In genomic region chr22:45203150-45203974, GRCh38 we compare ENCODE assay signal across 20 cellular contexts. TPM values are rescaled to one million over a fixed set of nuclear protein-coding genes. Genes with fewer than 3 reads are reported as not detected.
DNase-seq lines count a peak whose midpoint lies in the region; ATAC-seq and TF ChIP-seq lines count a peak whose summit lies in the region.
"Had no signal": no experiment of that assay in that cellular context is flagged by ENCODE, and none has a peak within 500 bp of the region (broad histone marks: within the 10 kb centered on the region; RNA-seq: fewer than 3 reads in every experiment).

No MANE protein-coding gene starts in this region.

- POLR2A ChIA-PET in activated CD8-positive, alpha-beta T cell treated with anti-CD3 and anti-CD28 coated beads for 36 hours (lab: Charles Lee) = no interaction called here
- POLR2A ChIA-PET in PC-3 (lab: Charles Lee; ENCODE audit: unreplicated experiment) = no interaction called here

- H3K9me3 ChIP-seq in adrenal gland (replicated peaks in 1 of 3) = no peaks in the 10 kb centered on the region
- no peaks in the 10 kb centered on the region for H3K9me3 ChIP-seq in neuronal stem cell (replicated peaks in 1 of 2; ENCODE audit: control insufficient read depth in 2 of 2, insufficient read depth in 1 of 2, low read depth in 1 of 2, low read length in 2 of 2)
- H3K9me3 ChIP-seq in PC-3 (ENCODE audit: low read length) = no peaks in the 10 kb centered on the region

- peaks cover 11% of the 10 kb centered on the region for H3K36me3 Mint-ChIP-seq in activated CD8-positive, alpha-beta T cell treated with anti-CD3 and anti-CD28 coated beads for 36 hours (ENCODE audit: low read depth)

- H3K4me1 ChIP-seq in adrenal gland (replicated peaks in 1 of 2) (peaks cover 14 to 16% of the 10 kb centered on the region in 2 donors), neuronal stem cell (ENCODE audit: control insufficient read depth in 2 of 2, insufficient read depth in 1 of 2, low read depth in 1 of 2, low read length in 2 of 2) (peaks cover 0 to 11% of the 10 kb centered on the region in 2 donors), PC-3 (ENCODE audit: insufficient read depth, low read length) (peaks cover 33% of the 10 kb centered on the region)

- BruUV-seq in PC-3 (replicated peaks; lab: Mats Ljungman, UMichigan) = no TSS peak

- H2AFZ ChIP-seq in neuronal stem cell (ENCODE audit: low read length) (no peak overlapping the region), PC-3 (ENCODE audit: low read length) (no peak overlapping the region)
- H2AFZ ChIP-seq: GM23248 had no signal

- H3K36me3 ChIP-seq in adrenal gland (replicated peaks in 1 of 2) = peaks cover 0 to 54% of the 10 kb centered on the region in 2 donors
- H3K36me3 ChIP-seq in neuronal stem cell (replicated peaks in 1 of 2; ENCODE audit: control insufficient read depth in 2 of 2, insufficient read depth in 2 of 2, low read length in 2 of 2) = peaks cover 14 to 25% of the 10 kb centered on the region in 2 donors
- H3K36me3 ChIP-seq in PC-3 (ENCODE audit: low read depth, low read length) = no peaks in the 10 kb centered on the region

- intact Hi-C loops in adrenal gland (cut with DNase I) (no loop called here), PC-3 (cut with micrococcal nuclease) (loop anchor here (5.0 kb wide), 1 partner anchor 44 kb away; no protein-coding TSS in a partner anchor)
- intact Hi-C loops in activated CD8-positive, alpha-beta T cell treated with anti-CD3 and anti-CD28 coated beads for 36 hours (cut with micrococcal nuclease) = no loop called here

- H2BK12ac ChIP-seq in neuronal stem cell (ENCODE audit: low read length) = no peak overlapping the region

- peaks cover 3% of the 10 kb centered on the region for H3F3A ChIP-seq in PC-3 (ENCODE audit: low read length, unreplicated experiment)

- no peak overlapping the region for H3K4me3 Mint-ChIP-seq in stimulated activated naive CD8-positive, alpha-beta T cell treated with anti-CD3 and anti-CD28 coated beads, Interleukin-15, amount 100 ng/mL, for 72 hours
- H3K4me3 Mint-ChIP-seq in activated CD8-positive, alpha-beta T cell treated with anti-CD3 and anti-CD28 coated beads for 36 hours = no peak overlapping the region
- H3K4me3 Mint-ChIP-seq: CD14-positive monocyte had no signal

- H2BK120ac ChIP-seq in neuronal stem cell (ENCODE audit: low read depth, low read length) = no peak overlapping the region

- H4K20me1 ChIP-seq in PC-3 (ENCODE audit: low read length) = no peaks in the 10 kb centered on the region

- H2AK5ac ChIP-seq in neuronal stem cell (ENCODE audit: low read depth, low read length) = no peak overlapping the region

- no peak overlapping the region for H3K9ac ChIP-seq in neuronal stem cell (ENCODE audit: low read depth, low read length, poor library complexity)
- H3K9ac ChIP-seq in PC-3 (ENCODE audit: low read length) = no peak overlapping the region
- H3K9ac ChIP-seq: GM23248, KMS-11 had no signal

- H4K91ac ChIP-seq in neuronal stem cell (ENCODE audit: low read depth, low read length, poor library complexity) = no peak overlapping the region

- peaks cover 1% of the 10 kb centered on the region for H3K79me1 ChIP-seq in neuronal stem cell (ENCODE audit: low read depth, low read length)

- CTCF ChIA-PET in activated CD8-positive, alpha-beta T cell treated with anti-CD3 and anti-CD28 coated beads for 36 hours (lab: Charles Lee) = no interaction called here
- CTCF ChIA-PET in PC-3 (lab: Charles Lee) = no interaction called here

- no peak for TF ChIP-seq CTCF in adrenal gland (IDR thresholded peaks at IDR 0.05)
- no peak for TF ChIP-seq CTCF in activated CD8-positive, alpha-beta T cell treated with anti-CD3 and anti-CD28 coated beads for 36 hours (IDR thresholded peaks at IDR 0.05)
- no peak for TF ChIP-seq CTCF in PC-3 (conservative IDR thresholded peaks at IDR 0.05; ENCODE audit: low read depth, low read length)

- H3K27me3 Mint-ChIP-seq in stimulated activated naive CD8-positive, alpha-beta T cell treated with anti-CD3 and anti-CD28 coated beads, Interleukin-15, amount 100 ng/mL, for 72 hours = no peaks in the 10 kb centered on the region
- H3K27me3 Mint-ChIP-seq in activated CD8-positive, alpha-beta T cell treated with anti-CD3 and anti-CD28 coated beads for 36 hours = no peaks in the 10 kb centered on the region

- H3K27ac ChIP-seq in adrenal gland (peak overlapping the region in 3 of 5 donors; percentile 80 to 91 (median 88)), neuronal stem cell (replicated peaks; ENCODE audit: low read length) (no peak overlapping the region), PC-3 (ENCODE audit: low read length) (no peak overlapping the region)
- H3K27ac ChIP-seq: GM23248, KMS-11 had no signal

- H3K9me2 ChIP-seq in PC-3 (replicated peaks; ENCODE audit: low read length) = no peaks in the 10 kb centered on the region

- no peak overlapping the region for H3K27ac Mint-ChIP-seq in stimulated activated naive CD8-positive, alpha-beta T cell treated with anti-CD3 and anti-CD28 coated beads, Interleukin-15, amount 100 ng/mL, for 72 hours
- no peak overlapping the region for H3K27ac Mint-ChIP-seq in activated CD8-positive, alpha-beta T cell treated with anti-CD3 and anti-CD28 coated beads for 36 hours

- no peak overlapping the region for H2BK5ac ChIP-seq in neuronal stem cell (ENCODE audit: low read length)

- DNase-seq in stimulated activated naive CD8-positive, alpha-beta T cell treated with anti-CD3 and anti-CD28 coated beads, Interleukin-15, amount 100 ng/mL, for 72 hours = no peak
- DNase-seq in stimulated activated naive CD8-positive, alpha-beta T cell treated with anti-CD3 and anti-CD28 coated beads, Interleukin-15, Interleukin-2, amounts not matched to agents 100 U/mL and 50 U/mL, for 24 hours = no peak
- peak in 2 of 7 donors; percentile 22 to 28 for DNase-seq in adrenal gland
- no peak for DNase-seq in neuronal stem cell (ENCODE audit: low spot score)
- no peak for DNase-seq in activated CD8-positive, alpha-beta T cell treated with anti-CD3 and anti-CD28 coated beads for 36 hours
- no peak for DNase-seq in PC-3
- DNase-seq: AML-193, DMS79, GM23248, NCI-H1105, NCI-H146, NCI-H2029, NCI-H2227 treated with DMSO at 0.1 percent for 48 hours, NCI-H510A, Right ventricle myocardium superior had no signal

- H3K9me3 Mint-ChIP-seq in stimulated activated naive CD8-positive, alpha-beta T cell treated with anti-CD3 and anti-CD28 coated beads, Interleukin-15, amount 100 ng/mL, for 72 hours = no peaks in the 10 kb centered on the region
- no peaks in the 10 kb centered on the region for H3K9me3 Mint-ChIP-seq in activated CD8-positive, alpha-beta T cell treated with anti-CD3 and anti-CD28 coated beads for 36 hours
- H3K9me3 Mint-ChIP-seq: CD14-positive monocyte had no signal

- peak overlapping the region; percentile 65 for H3K23ac ChIP-seq in neuronal stem cell (ENCODE audit: low read depth, low read length, poor library complexity)

- H3K14ac ChIP-seq in neuronal stem cell (ENCODE audit: low read length) = peak overlapping the region; percentile 38

- H2BK15ac ChIP-seq in neuronal stem cell (ENCODE audit: low read length) = no peak overlapping the region

- peak overlapping the region; percentile 19 for H3K18ac ChIP-seq in neuronal stem cell (ENCODE audit: low read length)

- H3K4me2 ChIP-seq in neuronal stem cell (ENCODE audit: insufficient read depth, low read length, poor library complexity, severe bottlenecking) (no peak overlapping the region), PC-3 (ENCODE audit: low read length) (no peak overlapping the region)
- H3K4me2 ChIP-seq: KMS-11 had no signal

- no peaks in the 10 kb centered on the region for H3K79me2 ChIP-seq in PC-3 (ENCODE audit: low read length)

- WGBS in adrenal gland, 4 donors = 94 to 96% (median 94%) methylated on average over 8 to 41 of the region's 41 CpGs
- WGBS in neuronal stem cell (ENCODE audit: extremely low coverage in 2 of 2, insufficient read length in 2 of 2, insufficient replicate concordance in 1 of 2), 2 donors = no CpG with 5 or more reads among the region's 41 CpGs

- H3K27me3 ChIP-seq in adrenal gland (no peaks in the 10 kb centered on the region), neuronal stem cell (ENCODE audit: control insufficient read depth in 3 of 3, insufficient read depth in 3 of 3, low read depth in 1 of 3, low read length in 3 of 3) (no peaks in the 10 kb centered on the region), PC-3 (ENCODE audit: low read length) (no peaks in the 10 kb centered on the region)

- H3K4me3 ChIP-seq in adrenal gland (no peak overlapping the region), neuronal stem cell (ENCODE audit: low read length in 2 of 2) (no peak overlapping the region), PC-3 (ENCODE audit: low read length) (no peak overlapping the region)
- H3K4me3 ChIP-seq: GM23248 had no signal

- peak; percentile 40 for ATAC-seq in stimulated activated naive CD8-positive, alpha-beta T cell treated with anti-CD3 and anti-CD28 coated beads, Interleukin-15, amount 100 ng/mL, for 72 hours
- no peak for ATAC-seq in stimulated activated naive CD8-positive, alpha-beta T cell treated with anti-CD3 and anti-CD28 coated beads, Interleukin-15, Interleukin-2, amounts not matched to agents 100 U/mL and 50 U/mL, for 24 hours
- ATAC-seq in activated CD8-positive, alpha-beta T cell treated with anti-CD3 and anti-CD28 coated beads for 36 hours = no peak
- ATAC-seq in PC-3 = no peak
- no peak for ATAC-seq in GM21360 (IDR thresholded peaks at IDR 0.05; ENCODE audit: unreplicated experiment)
- ATAC-seq in HG03354 (IDR thresholded peaks at IDR 0.05; ENCODE audit: poor library complexity, severe bottlenecking, unreplicated experiment) = no peak
- ATAC-seq: HCT116 had no signal

- H3K4me1 Mint-ChIP-seq in stimulated activated naive CD8-positive, alpha-beta T cell treated with anti-CD3 and anti-CD28 coated beads, Interleukin-15, amount 100 ng/mL, for 72 hours = no peaks in the 10 kb centered on the region
- no peaks in the 10 kb centered on the region for H3K4me1 Mint-ChIP-seq in activated CD8-positive, alpha-beta T cell treated with anti-CD3 and anti-CD28 coated beads for 36 hours (ENCODE audit: low read depth)
- H3K4me1 Mint-ChIP-seq: CD14-positive monocyte had no signal

- no peak overlapping the region for H4K8ac ChIP-seq in neuronal stem cell (ENCODE audit: low read depth, low read length)

- no peak overlapping the region for H3K4ac ChIP-seq in neuronal stem cell (ENCODE audit: low read length)

- TF ChIP-seq POLR2A in adrenal gland (IDR thresholded peaks at IDR 0.05) = no peak

RNA-seq across cellular contexts. Expression of gene KIAA0930, which starts 37.3 kb away (rescaled TPM):
- 100 to 1,000 TPM in 4 of 8 donors, 10 to 100 TPM in 4; 52.7 to 142 (median 96.4) TPM for total RNA-seq in adrenal gland
- polyA plus RNA-seq in adrenal gland = 100 to 1,000 TPM in 2 of 3 donors, 10 to 100 TPM in 1; 43.3 to 183 (median 152) TPM
- 62.1 TPM for polyA plus RNA-seq in neuronal stem cell (2013, experiment 1 of 2)
- polyA plus RNA-seq in neuronal stem cell (2013, experiment 2 of 2) = 61.2 TPM
- 10 to 100 TPM; 38.4 to 40.4 TPM for total RNA-seq in activated CD8-positive, alpha-beta T cell treated with anti-CD3 and anti-CD28 coated beads for 36 hours
- total RNA-seq in PC-3 (2014; rRNA removed) = 29.8 and 39.2 TPM in 2 replicates

RNA-seq across cellular contexts. Expression of gene NUP50, which starts 39.6 kb away (rescaled TPM):
- total RNA-seq in adrenal gland = 100 to 1,000 TPM in 2 of 8 donors, 10 to 100 TPM in 6; 48.9 to 126 (median 69.9) TPM
- 10 to 100 TPM; 14.9 to 45.9 (median 23.1) TPM for polyA plus RNA-seq in adrenal gland
- polyA plus RNA-seq in neuronal stem cell (2013, experiment 1 of 2) = 39.5 TPM
- polyA plus RNA-seq in neuronal stem cell (2013, experiment 2 of 2) = 39.4 TPM
- 100 to 1,000 TPM; 123 to 133 TPM for total RNA-seq in activated CD8-positive, alpha-beta T cell treated with anti-CD3 and anti-CD28 coated beads for 36 hours
- total RNA-seq in PC-3 (2014; rRNA removed) = 65.0 and 69.9 TPM in 2 replicates

Comparison
In these comparisons a context has a peak if more than half of its experiments do, and no peak if none do; other contexts are left out.
1. H3K27ac ChIP-seq: peak in adrenal gland (3 of 5); none in neuronal stem cell (single experiment) and PC-3 (single experiment).